In the genomic region with DNA sequence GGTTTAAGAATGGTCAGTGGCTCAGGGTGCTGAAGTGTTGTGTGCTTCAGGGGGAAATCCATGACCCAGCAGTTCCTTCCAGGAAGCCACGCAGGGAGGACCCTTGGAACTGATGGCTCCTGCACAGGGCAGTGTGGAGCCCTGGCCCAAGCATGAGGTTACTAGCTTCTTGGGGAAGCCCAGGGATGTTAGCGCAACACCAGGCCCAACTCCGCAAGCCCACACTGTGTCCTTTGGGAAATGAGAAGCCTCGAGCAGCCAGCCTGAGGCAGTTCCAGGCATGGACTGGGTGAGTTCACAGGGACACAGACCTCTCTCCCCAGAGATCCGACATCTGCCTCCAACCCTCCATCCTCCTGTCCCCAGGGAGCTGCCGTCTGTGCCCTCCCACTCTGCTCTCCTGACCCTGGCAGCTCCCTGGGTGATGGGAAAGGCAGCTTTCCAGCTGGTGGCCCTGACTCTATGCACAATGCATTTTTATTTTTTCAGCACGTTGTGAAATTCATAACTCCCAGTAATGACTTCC, we compare ENCODE assay signal across 30 cellular contexts. TPM values are rescaled to one million over a fixed set of nuclear protein-coding genes. Genes with fewer than 3 reads are reported as not detected.
"Had no signal": no experiment of that assay in that cellular context is flagged by ENCODE, and none has a peak within 500 bp of the region (broad histone marks: within the 10 kb centered on the region; RNA-seq: fewer than 3 reads in every experiment).

No MANE protein-coding gene starts in this region.

- H3K27ac Mint-ChIP-seq: activated CD4-positive, alpha-beta memory T cell treated with anti-CD3 and anti-CD28 coated beads, Interleukin-2, amount 10 ng/mL, durations not matched to agents 7 days and 5 days; activated CD4-positive, alpha-beta T cell treated with anti-CD3 and anti-CD28 coated beads, Interleukin-2, amount 10 ng/mL, durations not matched to agents 24 days and 14 days; activated naive CD4-positive, alpha-beta T cell treated with anti-CD3 and anti-CD28 coated beads, Interleukin-2, amount 10 ng/mL, durations not matched to agents 7 days and 5 days; activated naive CD8-positive, alpha-beta T cell treated with anti-CD3 and anti-CD28 coated beads, Interleukin-2, amount 10 ng/mL, durations not matched to agents 7 days and 5 days; activated T-cell treated with anti-CD3 and anti-CD28 coated beads, Interleukin-2, amount 50 U/mL, for 24 hours; endodermal cell; immature natural killer cell had no signal

- H3K36me3 Mint-ChIP-seq: activated naive CD4-positive, alpha-beta T cell treated with anti-CD3 and anti-CD28 coated beads, Interleukin-2, amount 10 ng/mL, durations not matched to agents 7 days and 5 days; activated naive CD8-positive, alpha-beta T cell treated with anti-CD3 and anti-CD28 coated beads, Interleukin-2, amount 10 ng/mL, durations not matched to agents 7 days and 5 days; brain; immature natural killer cell; naive thymus-derived CD8-positive, alpha-beta T cell had no signal

- H3K4me3 Mint-ChIP-seq: activated CD4-positive, alpha-beta memory T cell treated with anti-CD3 and anti-CD28 coated beads, Interleukin-2, amount 10 ng/mL, durations not matched to agents 7 days and 5 days; activated CD4-positive, alpha-beta T cell treated with anti-CD3 and anti-CD28 coated beads, Interleukin-2, amount 10 ng/mL, durations not matched to agents 24 days and 14 days; activated naive CD4-positive, alpha-beta T cell treated with anti-CD3 and anti-CD28 coated beads, Interleukin-2, amount 10 ng/mL, durations not matched to agents 7 days and 5 days; activated naive CD8-positive, alpha-beta T cell treated with anti-CD3 and anti-CD28 coated beads, Interleukin-2, amount 10 ng/mL, durations not matched to agents 7 days and 5 days; activated T-cell treated with anti-CD3 and anti-CD28 coated beads, Interleukin-2, amount 50 U/mL, for 24 hours; endodermal cell; immature natural killer cell; naive thymus-derived CD8-positive, alpha-beta T cell had no signal

- ATAC-seq: esophagus mucosa; lower lobe of right lung; naive thymus-derived CD8-positive, alpha-beta T cell had no signal

- H3K9me3 Mint-ChIP-seq: activated CD4-positive, alpha-beta memory T cell treated with anti-CD3 and anti-CD28 coated beads, Interleukin-2, amount 10 ng/mL, durations not matched to agents 7 days and 5 days; activated CD4-positive, alpha-beta T cell treated with anti-CD3 and anti-CD28 coated beads, Interleukin-2, amount 10 ng/mL, durations not matched to agents 24 days and 14 days; activated naive CD4-positive, alpha-beta T cell treated with anti-CD3 and anti-CD28 coated beads, Interleukin-2, amount 10 ng/mL, durations not matched to agents 7 days and 5 days; activated naive CD8-positive, alpha-beta T cell treated with anti-CD3 and anti-CD28 coated beads, Interleukin-2, amount 10 ng/mL, durations not matched to agents 7 days and 5 days; activated T-cell treated with anti-CD3 and anti-CD28 coated beads, Interleukin-2, amount 50 U/mL, for 24 hours; endodermal cell; immature natural killer cell; naive thymus-derived CD8-positive, alpha-beta T cell had no signal

- H3K9me3 ChIP-seq: ascending aorta, heart left ventricle, lower lobe of right lung, neutrophil, spleen, tibial nerve had no signal

- H3K27me3 ChIP-seq: ascending aorta had no signal

- H3K4me3 ChIP-seq: ascending aorta, cardiac muscle cell, heart left ventricle, lower lobe of right lung, spleen, tibial nerve had no signal

- H3K4me1 Mint-ChIP-seq: activated CD4-positive, alpha-beta memory T cell treated with anti-CD3 and anti-CD28 coated beads, Interleukin-2, amount 10 ng/mL, durations not matched to agents 7 days and 5 days; activated CD4-positive, alpha-beta T cell treated with anti-CD3 and anti-CD28 coated beads, Interleukin-2, amount 10 ng/mL, durations not matched to agents 24 days and 14 days; activated naive CD4-positive, alpha-beta T cell treated with anti-CD3 and anti-CD28 coated beads, Interleukin-2, amount 10 ng/mL, durations not matched to agents 7 days and 5 days; activated naive CD8-positive, alpha-beta T cell treated with anti-CD3 and anti-CD28 coated beads, Interleukin-2, amount 10 ng/mL, durations not matched to agents 7 days and 5 days; immature natural killer cell; naive thymus-derived CD8-positive, alpha-beta T cell had no signal

- H3K4me1 ChIP-seq: ascending aorta, heart left ventricle, lower lobe of right lung, tibial nerve had no signal

- H3K36me3 ChIP-seq: ascending aorta, cardiac muscle cell, heart left ventricle, lower lobe of right lung, neutrophil, spleen, tibial nerve had no signal

- DNase-seq: activated CD4-positive, alpha-beta memory T cell treated with anti-CD3 and anti-CD28 coated beads, Interleukin-2, amount 10 ng/mL, durations not matched to agents 7 days and 5 days; activated CD4-positive, alpha-beta T cell treated with anti-CD3 and anti-CD28 coated beads, Interleukin-2, amount 10 ng/mL, durations not matched to agents 24 days and 14 days; activated CD4-positive, CD25-positive, alpha-beta regulatory T cell treated with anti-CD3 and anti-CD28 coated beads, Interleukin-2, amount 50 U/mL, for 72 hours; activated CD8-positive, alpha-beta memory T cell treated with anti-CD3 and anti-CD28 coated beads, Interleukin-2, amount 50 U/mL, for 48 hours; activated gamma-delta T cell; activated naive CD4-positive, alpha-beta T cell treated with anti-CD3 and anti-CD28 coated beads, Interleukin-2, amount 10 ng/mL, durations not matched to agents 7 days and 5 days; activated naive CD8-positive, alpha-beta T cell treated with anti-CD3 and anti-CD28 coated beads, Interleukin-2, amount 10 ng/mL, durations not matched to agents 7 days and 5 days; activated T-cell treated with anti-CD3 and anti-CD28 coated beads, Interleukin-2, amount 50 U/mL, for 24 hours; cortex of kidney; endodermal cell; foreskin fibroblast; hypothalamus; immature natural killer cell; lower lobe of right lung; mesenchymal stem cell; naive thymus-derived CD8-positive, alpha-beta T cell; spleen; stimulated activated CD4-positive, alpha-beta T cell treated with anti-CD3 and anti-CD28 coated beads, Interleukin-2, amount 100 ng/mL, for 48 hours; stimulated activated naive CD4-positive, alpha-beta T cell treated with Interleukin-2 at 50 U/mL for 16 hours; T-helper 2 cell had no signal

- H3K27ac ChIP-seq: ascending aorta, cardiac muscle cell, heart left ventricle, lower lobe of right lung, neutrophil, spleen, tibial nerve had no signal

RNA-seq across cellular contexts. Expression of gene LMX1B, which starts 33.9 kb away (rescaled TPM):
- total RNA-seq: activated CD4-positive, alpha-beta memory T cell treated with anti-CD3 and anti-CD28 coated beads, Interleukin-2, amount 10 ng/mL, durations not matched to agents 7 days and 5 days; activated CD4-positive, alpha-beta T cell treated with anti-CD3 and anti-CD28 coated beads, Interleukin-2, amount 10 ng/mL, durations not matched to agents 24 days and 14 days; activated naive CD8-positive, alpha-beta T cell treated with anti-CD3 and anti-CD28 coated beads, Interleukin-2, amount 10 ng/mL, durations not matched to agents 7 days and 5 days; cardiac muscle cell; esophagus mucosa; naive thymus-derived CD8-positive, alpha-beta T cell; renal cortical epithelial cell; temporal lobe; urinary bladder had no signal
